In the genomic region with DNA sequence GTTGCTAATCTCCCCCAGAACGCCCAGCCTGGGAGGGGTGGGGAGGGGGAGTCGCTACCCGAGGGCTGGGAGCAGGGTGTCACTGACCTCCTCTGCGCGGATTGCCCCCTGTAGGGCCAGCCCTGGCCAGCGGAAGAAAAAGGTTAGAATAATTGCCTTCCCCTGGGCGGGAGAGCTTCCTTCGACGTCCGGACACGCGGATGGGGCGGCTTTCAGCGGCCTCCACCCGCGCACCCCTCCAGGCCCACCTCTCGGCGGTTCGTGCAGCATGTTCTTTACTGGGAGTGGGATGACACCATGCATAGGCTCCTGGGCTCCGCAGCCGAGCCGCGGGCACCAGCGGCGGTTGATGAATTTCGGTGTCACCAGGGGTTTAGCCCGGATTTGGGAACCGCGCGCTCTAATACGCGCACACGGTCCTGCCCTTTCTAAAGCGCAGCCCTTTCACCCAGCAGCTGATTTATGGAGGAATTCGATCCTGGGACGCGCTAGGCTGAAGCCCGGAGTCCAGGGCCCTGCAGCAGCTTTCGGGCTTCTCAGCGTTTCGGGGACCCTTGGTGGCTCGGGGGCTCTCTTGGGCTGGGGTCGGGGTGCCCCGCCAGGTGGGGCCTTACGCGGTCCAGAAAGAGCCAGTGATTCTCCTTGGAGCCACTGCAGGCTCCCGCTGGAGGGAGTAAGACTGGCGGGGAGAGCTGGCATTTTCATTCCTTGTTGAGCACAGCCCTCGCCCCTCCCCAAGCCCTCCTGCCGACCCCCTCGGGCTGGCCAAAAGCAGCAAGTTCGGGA, we compare ENCODE assay signal across 1 cellular context.
TF ChIP-seq lines count a peak whose summit lies in the region.

No MANE protein-coding gene starts in this region.

TF ChIP-seq in endothelial cell of umbilical vein, 7 proteins besides CTCF, POLR2A, EP300 and RAD21:
- TF ChIP-seq FOS (IDR thresholded peaks at IDR 0.05; ENCODE audit: borderline replicate concordance, insufficient read depth, low read length) (no peak), EZH2 (IDR thresholded peaks at IDR 0.05; ENCODE audit: borderline replicate concordance, low read depth, low read length, severe bottlenecking) (peak; percentile 92)
